23 cellular contexts compared by ENCODE assay signal in the genomic region with DNA sequence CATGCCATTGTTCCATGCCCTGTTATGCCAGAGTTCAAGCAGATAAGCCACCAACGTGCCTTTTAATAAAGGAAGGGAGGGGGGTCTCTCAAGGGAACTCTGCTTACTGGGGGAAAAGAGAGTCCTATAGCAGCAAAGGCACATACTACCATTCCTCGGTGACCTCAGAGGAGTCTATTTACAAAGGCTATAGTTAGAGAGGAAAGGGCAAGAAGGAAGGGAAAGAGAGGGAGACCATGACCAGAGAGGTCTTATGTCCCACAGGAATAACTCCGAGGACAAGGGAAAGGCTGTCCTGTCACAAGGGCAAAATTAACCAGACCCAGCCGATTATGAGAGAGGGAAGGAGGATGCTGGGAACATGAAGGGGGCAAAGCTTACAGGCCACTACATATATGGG. TPM values are rescaled to one million over a fixed set of nuclear protein-coding genes. Genes with fewer than 3 reads are reported as not detected.
DNase-seq lines count a peak whose midpoint lies in the region; ATAC-seq, FAIRE-seq and TF ChIP-seq lines count a peak whose summit lies in the region.
"Had no signal": no experiment of that assay in that cellular context is flagged by ENCODE, and none has a peak within 500 bp of the region (broad histone marks: within the 10 kb centered on the region; RNA-seq: fewer than 3 reads in every experiment).

No MANE protein-coding gene starts in this region.

- no peaks in the 10 kb centered on the region for H3K27me3 Mint-ChIP-seq in progenitor cell of endocrine pancreas
- H3K27me3 Mint-ChIP-seq: activated CD8-positive, alpha-beta memory T cell treated with anti-CD3 and anti-CD28 coated beads, Interleukin-2, amount 10 ng/mL, durations not matched to agents 7 days and 5 days; naive B cell had no signal

- no peak for FAIRE-seq in HepG2 (lab: Jason Lieb, UNC)
- FAIRE-seq: colon, G401.6, GM12892 had no signal

- CTCF ChIA-PET in HepG2 (lab: Yijun Ruan, JAX; ENCODE audit: low intra/inter-chr PET ratio, low total read pairs), result no interaction called here

- H3K4me3 Mint-ChIP-seq in progenitor cell of endocrine pancreas (ENCODE audit: low read depth), result no peak overlapping the region
- H3K4me3 Mint-ChIP-seq: activated CD8-positive, alpha-beta memory T cell treated with anti-CD3 and anti-CD28 coated beads, Interleukin-2, amount 10 ng/mL, durations not matched to agents 7 days and 5 days; naive B cell had no signal

- 56% methylated on average over 4 of the region's 4 CpGs for WGBS in liver
- WGBS in HepG2 (ENCODE audit: low lambda C conversion rate), result 56% methylated on average over 4 of the region's 4 CpGs

- DNase-seq in HepG2 (ENCODE audit: low spot score), result no peak
- no peak for DNase-seq in left ventricle myocardium superior
- DNase-seq in progenitor cell of endocrine pancreas (ENCODE audit: low spot score, unreplicated experiment), result no peak
- no peak for DNase-seq in retina
- DNase-seq in left lung, result no peak
- DNase-seq in ureter (ENCODE audit: low spot score), result no peak
- DNase-seq in activated naive CD4-positive, alpha-beta T cell (lab: John Stamatoyannopoulos, UW), result no peak
- DNase-seq: activated CD4-positive, CD25-positive, alpha-beta regulatory T cell treated with anti-CD3 and anti-CD28 coated beads, Interleukin-2, amount 50 U/mL, for 72 hours; activated CD8-positive, alpha-beta memory T cell treated with anti-CD3 and anti-CD28 coated beads, Interleukin-2, amount 10 ng/mL, durations not matched to agents 7 days and 5 days; activated gamma-delta T cell; foreskin melanocyte; Karpas-422; left colon; naive B cell; NCI-H2171 treated with DMSO at 0.1 percent for 48 hours; T1000; transverse colon had no signal

- peaks cover 9% of the 10 kb centered on the region for H3K4me1 Mint-ChIP-seq in progenitor cell of endocrine pancreas (ENCODE audit: low read depth)

- no peaks in the 10 kb centered on the region for H3K79me2 ChIP-seq in HepG2 (ENCODE audit: insufficient read depth, low read length)

- ATAC-seq in HepG2 (no peak), left ventricle myocardium superior (peak; percentile 46), left lung (no peak)
- ATAC-seq: activated CD8-positive, alpha-beta memory T cell treated with anti-CD3 and anti-CD28 coated beads, Interleukin-2, amount 10 ng/mL, durations not matched to agents 7 days and 5 days had no signal

- H3K27ac Mint-ChIP-seq in progenitor cell of endocrine pancreas, result peak overlapping the region; percentile 5
- H3K27ac Mint-ChIP-seq: activated CD8-positive, alpha-beta memory T cell treated with anti-CD3 and anti-CD28 coated beads, Interleukin-2, amount 10 ng/mL, durations not matched to agents 7 days and 5 days had no signal

- TF ChIP-seq RAD21 in liver (IDR thresholded peaks at IDR 0.05) (no peak), HepG2 (CRISPR knock-in tag; IDR thresholded peaks at IDR 0.05) (no peak)

- H3K27me3 ChIP-seq in liver (ENCODE audit: control insufficient read depth in 4 of 4, insufficient read depth in 4 of 4, low read length in 3 of 4) (no peaks in the 10 kb centered on the region), HepG2 (ENCODE audit: control insufficient read depth in 1 of 2, insufficient read depth in 2 of 2, low read length in 2 of 2) (no peaks in the 10 kb centered on the region), left lung (no peaks in the 10 kb centered on the region)
- H3K27me3 ChIP-seq: transverse colon had no signal

- H3K27ac ChIP-seq in liver (ENCODE audit: low read depth in 1 of 2, low read length in 2 of 2), result no peak overlapping the region
- no peak overlapping the region for H3K27ac ChIP-seq in HepG2 (ENCODE audit: extremely low read length, insufficient read depth, low read length)
- H3K27ac ChIP-seq in left lung, result no peak overlapping the region
- H3K27ac ChIP-seq: C4-2B had no signal

- H3K9ac ChIP-seq in liver (ENCODE audit: low read depth in 1 of 2, low read length in 2 of 2) (no peak overlapping the region), HepG2 (ENCODE audit: insufficient read depth, low read depth, low read length) (no peak overlapping the region)

- no peak for TF ChIP-seq CTCF in liver (IDR thresholded peaks at IDR 0.05; ENCODE audit: low read depth, low read length, missing input control)
- no peak for TF ChIP-seq CTCF in HepG2 (CRISPR knock-in tag; IDR thresholded peaks at IDR 0.05)
- no peak for TF ChIP-seq CTCF in progenitor cell of endocrine pancreas (IDR thresholded peaks at IDR 0.05; ENCODE audit: unreplicated experiment)
- TF ChIP-seq CTCF in left lung (IDR thresholded peaks at IDR 0.05), result no peak

- H3K36me3 Mint-ChIP-seq in progenitor cell of endocrine pancreas (ENCODE audit: insufficient read depth), result peaks cover 3% of the 10 kb centered on the region

- intact Hi-C loops in HepG2 (cut with micrococcal nuclease; ENCODE audit: unreplicated experiment), result no loop called here
- intact Hi-C loops in left ventricle myocardium superior (cut with micrococcal nuclease), result no loop called here
- intact Hi-C loops in left lung (cut with DNase I), result no loop called here

- H4K20me1 ChIP-seq in HepG2 (ENCODE audit: insufficient read depth, low read length), result no peaks in the 10 kb centered on the region

- POLR2A ChIA-PET in HepG2 (lab: Yijun Ruan, JAX), result no interaction called here

- no peak for TF ChIP-seq POLR2A in HepG2 (IDR thresholded peaks at IDR 0.05; ENCODE audit: insufficient read depth in 1 of 2, low read depth in 2 of 2, low read length in 2 of 2)

- no peak overlapping the region for H2AFZ ChIP-seq in HepG2 (ENCODE audit: low read length)

- no TSS peak for BruUV-seq in HepG2 (replicated peaks; lab: Mats Ljungman, UMichigan)

- no peak for TF ChIP-seq EP300 in HepG2 (IDR thresholded peaks at IDR 0.05; ENCODE audit: low read depth in 2 of 2, low read length in 2 of 2)
- TF ChIP-seq EP300 in HepG2 (CRISPR knock-in tag; IDR thresholded peaks at IDR 0.05; ENCODE audit: borderline replicate concordance), result no peak

- H3K36me3 ChIP-seq in liver (ENCODE audit: control insufficient read depth in 4 of 4, insufficient read depth in 3 of 4, low read depth in 1 of 4, low read length in 3 of 4) (no peaks in the 10 kb centered on the region), HepG2 (replicated peaks in 1 of 2; ENCODE audit: control insufficient read depth in 1 of 2, insufficient read depth in 2 of 2, low read length in 2 of 2) (peaks cover 0 to 8% of the 10 kb centered on the region in 2 experiments; a peak in 2 of 5 replicates), left lung (no peaks in the 10 kb centered on the region)
- H3K36me3 ChIP-seq: transverse colon had no signal

- H3K4me1 ChIP-seq in liver (ENCODE audit: control insufficient read depth in 4 of 4, insufficient read depth in 4 of 4, low read length in 3 of 4) (peaks cover 0 to 4% (median 0%) of the 10 kb centered on the region in 4 donors), HepG2 (ENCODE audit: insufficient read depth, low read length) (peaks cover 20% of the 10 kb centered on the region), left lung (peaks cover 2 to 7% of the 10 kb centered on the region in 2 donors)

- no peaks in the 10 kb centered on the region for H3K9me3 Mint-ChIP-seq in progenitor cell of endocrine pancreas (ENCODE audit: low read depth)
- H3K9me3 Mint-ChIP-seq: naive B cell had no signal

- H3K4me3 ChIP-seq in liver (ENCODE audit: low read depth in 1 of 3, low read length in 3 of 3) (no peak overlapping the region), HepG2 (replicated peaks in 1 of 3; ENCODE audit: insufficient read depth in 1 of 3, low read depth in 2 of 3, low read length in 3 of 3) (no peak overlapping the region), left lung (no peak overlapping the region)
- H3K4me3 ChIP-seq: SK-N-MC, transverse colon had no signal

- H3K9me3 ChIP-seq in liver (ENCODE audit: control insufficient read depth in 4 of 4, low read length in 3 of 4) (no peaks in the 10 kb centered on the region), HepG2 (ENCODE audit: low read length) (no peaks in the 10 kb centered on the region), left lung (no peaks in the 10 kb centered on the region)
- H3K9me3 ChIP-seq: transverse colon had no signal

- H3K4me2 ChIP-seq in HepG2 (ENCODE audit: low read depth, low read length), result no peak overlapping the region

- in situ Hi-C loops in HepG2 (cut with HindIII; ENCODE audit: extremely low pct_ligation_motif_present, low pct_unique_long_range_greater_than_20kb), result no loop called here

TF ChIP-seq in liver, 16 proteins besides CTCF, POLR2A, EP300 and RAD21 (continues in another document):
- no peak for TF ChIP-seq EGR1 (IDR thresholded peaks at IDR 0.05; ENCODE audit: low read depth in 2 of 2)
- TF ChIP-seq NR2F2 (IDR thresholded peaks at IDR 0.05), result peak; percentile 85

TF ChIP-seq in HepG2, 621 proteins besides CTCF, POLR2A, EP300 and RAD21 (continues in another document):
- TF ChIP-seq ZNF569 (CRISPR knock-in tag; IDR thresholded peaks at IDR 0.05; ENCODE audit: borderline replicate concordance), result no peak
- no peak for TF ChIP-seq ZNF776 (CRISPR knock-in tag; IDR thresholded peaks at IDR 0.05)

RNA-seq across cellular contexts. Expression of a gene that starts 51.4 kb away (rescaled TPM):
- 1 to 10 TPM; 3.9 to 4.8 TPM for total RNA-seq in liver
- polyA plus RNA-seq in liver, result 1 to 10 TPM in 1 of 2 donors, under 1 TPM in 1; 0.44 to 3.5 TPM
- 0.31 TPM in 1 of 2 replicates, not detected in the other for total RNA-seq in HepG2 (2016; rRNA removed; fragmentation: Illumina TruSeq; extraction: Trizol)
- not detected in 2 replicates for total RNA-seq in HepG2 (2016; cell fraction: cytosol; rRNA removed; fragmentation: Illumina TruSeq; extraction: Trizol; ENCODE audit: low read depth)
- 0.12 and 0.26 TPM in 2 replicates for total RNA-seq in HepG2 (2016; cell fraction: insoluble cytoplasmic fraction; rRNA removed; fragmentation: Illumina TruSeq; extraction: Trizol)
- total RNA-seq in HepG2 (2016; cell fraction: membrane; rRNA removed; fragmentation: Illumina TruSeq; extraction: Trizol), result 0.06 and 0.07 TPM in 2 replicates
- total RNA-seq in HepG2 (2016; cell fraction: nucleus; rRNA removed; fragmentation: Illumina TruSeq; extraction: Trizol), result not detected in 2 replicates
- 0.04 and 0.10 TPM in 2 replicates for polyA plus RNA-seq in HepG2 (2011; rRNA removed)
- 0.09 and 0.12 TPM in 2 replicates for polyA plus RNA-seq in HepG2 (2011; cell fraction: cytosol; rRNA removed)
- polyA plus RNA-seq in HepG2 (2011; cell fraction: nucleus; rRNA removed), result 1.1 and 1.2 TPM in 2 replicates
- polyA plus RNA-seq in HepG2 (2012), result 0.23 and 0.39 TPM in 2 replicates
- polyA plus RNA-seq in HepG2 (2016; cell fraction: cytosol; fragmentation: Illumina TruSeq; extraction: Trizol; ENCODE audit: low read depth), result not detected in 2 replicates
- polyA plus RNA-seq in HepG2 (2016; cell fraction: insoluble cytoplasmic fraction; fragmentation: Illumina TruSeq; extraction: Trizol; ENCODE audit: low read depth), result 0.08 TPM in 1 of 2 replicates, not detected in the other
- polyA plus RNA-seq in HepG2 (2016; cell fraction: membrane; fragmentation: Illumina TruSeq; extraction: Trizol; ENCODE audit: low read depth), result 0.06 and 0.09 TPM in 2 replicates
- polyA plus RNA-seq in HepG2 (2016; cell fraction: nucleus; fragmentation: Illumina TruSeq; extraction: Trizol; ENCODE audit: insufficient read depth, low read depth), result 0.84 TPM in 1 of 2 replicates, not detected in the other
- polyA minus RNA-seq in HepG2 (2011; rRNA and poly(A)+ RNA removed; ENCODE audit: low replicate concordance), result 0.12 and 0.56 TPM in 2 replicates
- not detected in 2 replicates for polyA minus RNA-seq in HepG2 (2011; cell fraction: cytosol; rRNA and poly(A)+ RNA removed)
- 0.12 and 0.13 TPM in 2 replicates for polyA minus RNA-seq in HepG2 (2011; cell fraction: nucleus; rRNA and poly(A)+ RNA removed)
- 19.0 TPM for total RNA-seq in left ventricle myocardium superior
- 0.69 and 0.86 TPM in 2 replicates for total RNA-seq in progenitor cell of endocrine pancreas
- 10 to 100 TPM; 25.5 to 28.2 TPM for total RNA-seq in left lung
- total RNA-seq in ureter, result 14.9 TPM
